8 cellular contexts compared by ENCODE assay signal in genomic region chr10:72260215-72260587, GRCh38. TPM values are rescaled to one million over a fixed set of nuclear protein-coding genes. Genes with fewer than 3 reads are reported as not detected.
A peak's percentile ranks its signal among the peaks of the same experiment; 100 is the strongest.
DNase-seq lines count a peak whose midpoint lies in the region; ATAC-seq and TF ChIP-seq lines count a peak whose summit lies in the region.

No MANE protein-coding gene starts in this region.

- peaks cover 3% of the 10 kb centered on the region for H3K36me3 Mint-ChIP-seq in activated B cell treated with CpG ODN at 0.5 μM for 24 hours (ENCODE audit: low read depth)

- POLR2A ChIA-PET in activated B cell treated with CpG ODN at 0.5 μM for 24 hours (lab: Charles Lee), result interaction anchor here (0.5 to 14.1 kb wide), 22 partner anchors 12 to 606 kb away, joined by 3 to 380 read pairs (median 6); partner anchors contain the start of genes ANAPC16, ASCC1, DDIT4 and SPOCK2

- in situ Hi-C loops in GM23248 (cut with MboI), result no loop called here

- H3K9ac ChIP-seq in GM23248 (peak overlapping the region; percentile 74; the same call in 1 of the 2 replicates), skeletal muscle tissue (ENCODE audit: low read depth in 1 of 3, low read length in 3 of 3) (peak overlapping the region; percentile 71 to 84 (median 74))

- no peak for DNase-seq in GM23248
- DNase-seq in activated B cell treated with CpG ODN at 0.5 μM for 24 hours, result no peak
- no peak for DNase-seq in right atrium auricular region (ENCODE audit: low spot score)
- DNase-seq in NK-92 treated with Interleukin-12 subunit alpha and Interleukin-12 subunit beta, amount 100 ng/mL, for 24 hours (lab: John Stamatoyannopoulos, UW), result no peak
- DNase-seq in mesenteric fat pad (ENCODE audit: low spot score), result no peak
- DNase-seq in SW 1271 (lab: John Stamatoyannopoulos, UW), result no peak
- DNase-seq in foreskin melanocyte, result no peak

- TF ChIP-seq CTCF in activated B cell treated with CpG ODN at 0.5 μM for 24 hours (IDR thresholded peaks at IDR 0.05) (no peak), right atrium auricular region (IDR thresholded peaks at IDR 0.05) (no peak)

- ATAC-seq in activated B cell treated with CpG ODN at 0.5 μM for 24 hours (ENCODE audit: low read depth), result no peak

- H3K9me3 ChIP-seq in GM23248 (ENCODE audit: low read depth), result no peaks in the 10 kb centered on the region
- no peaks in the 10 kb centered on the region for H3K9me3 ChIP-seq in right atrium auricular region
- no peaks in the 10 kb centered on the region for H3K9me3 ChIP-seq in skeletal muscle tissue (ENCODE audit: control insufficient read depth in 3 of 3, low read length in 3 of 3)

- no peaks in the 10 kb centered on the region for H3K79me2 ChIP-seq in GM23248 (ENCODE audit: insufficient read depth)

- H3K4me1 Mint-ChIP-seq in activated B cell treated with CpG ODN at 0.5 μM for 24 hours, result peaks cover 62% of the 10 kb centered on the region

- 50 to 77% methylated on average over 5 of the region's 5 CpGs for WGBS in GM23248 (ENCODE audit: low coverage in 1 of 2, low lambda C conversion rate in 2 of 2, missing lambda C conversion rate in 2 of 2), 2 experiments

- peak overlapping the region; percentile 96 for H3K27ac Mint-ChIP-seq in activated B cell treated with CpG ODN at 0.5 μM for 24 hours

- H3K27ac ChIP-seq in GM23248 (peak overlapping the region; percentile 50), right atrium auricular region (peak overlapping the region; percentile 91 to 96), skeletal muscle tissue (ENCODE audit: low read depth, low read length) (peak overlapping the region; percentile 93)

- 0 out of 2 replicates have a peak, but pooled peaks cover 4% of the 10 kb centered on the region for H3F3A ChIP-seq in GM23248 (ENCODE audit: insufficient read depth)

- CTCF ChIA-PET in activated B cell treated with CpG ODN at 0.5 μM for 24 hours (lab: Charles Lee), result interaction anchor here (0.9 to 2.4 kb wide), 9 partner anchors 14 to 364 kb away, joined by 3 to 21 read pairs (median 4); partner anchors contain the start of gene DDIT4

- H3K27me3 Mint-ChIP-seq in activated B cell treated with CpG ODN at 0.5 μM for 24 hours, result no peaks in the 10 kb centered on the region

- H3K9me2 ChIP-seq in GM23248 (ENCODE audit: insufficient read depth), result no peaks in the 10 kb centered on the region

- peak overlapping the region; percentile 93 for H3K4me2 ChIP-seq in GM23248 (ENCODE audit: unreplicated experiment)

- H3K9me3 Mint-ChIP-seq in activated B cell treated with CpG ODN at 0.5 μM for 24 hours, result no peaks in the 10 kb centered on the region

- H3K4me3 ChIP-seq in GM23248, result no peak overlapping the region
- peak overlapping the region in 1 of 2 donors; percentile 51 for H3K4me3 ChIP-seq in right atrium auricular region
- peak overlapping the region; percentile 54 to 86 (median 73) for H3K4me3 ChIP-seq in skeletal muscle tissue (ENCODE audit: low read length in 3 of 3)

- H3K27me3 ChIP-seq in GM23248 (replicated peaks; ENCODE audit: insufficient read depth), result no peaks in the 10 kb centered on the region
- H3K27me3 ChIP-seq in right atrium auricular region, result no peaks in the 10 kb centered on the region
- no peaks in the 10 kb centered on the region for H3K27me3 ChIP-seq in skeletal muscle tissue (ENCODE audit: control insufficient read depth in 3 of 3, insufficient read depth in 3 of 3, low read length in 3 of 3)

- intact Hi-C loops in activated B cell treated with CpG ODN at 0.5 μM for 24 hours (cut with micrococcal nuclease), result no loop called here

- peak overlapping the region; percentile 90 for H2AFZ ChIP-seq in GM23248

- H3K4me3 Mint-ChIP-seq in activated B cell treated with CpG ODN at 0.5 μM for 24 hours, result peak overlapping the region; percentile 91

- H3K4me1 ChIP-seq in GM23248 (ENCODE audit: insufficient read depth) (peaks cover 28% of the 10 kb centered on the region), right atrium auricular region (peaks cover 5 to 73% of the 10 kb centered on the region in 2 donors), skeletal muscle tissue (ENCODE audit: control insufficient read depth in 3 of 3, insufficient read depth in 3 of 3, low read length in 3 of 3) (peaks cover 46 to 54% (median 52%) of the 10 kb centered on the region in 3 donors)

- no peaks in the 10 kb centered on the region for H4K20me1 ChIP-seq in GM23248 (ENCODE audit: insufficient read depth)

- H3K36me3 ChIP-seq in GM23248 (ENCODE audit: low read depth) (no peaks in the 10 kb centered on the region), right atrium auricular region (no peaks in the 10 kb centered on the region), skeletal muscle tissue (ENCODE audit: control insufficient read depth in 3 of 3, insufficient read depth in 3 of 3, low read length in 3 of 3) (no peaks in the 10 kb centered on the region)

RNA-seq across cellular contexts. Expression of gene DDIT4, which starts 13.5 kb away (rescaled TPM):
- 188 and 199 TPM in 2 replicates for total RNA-seq in GM23248 (2014; rRNA removed; shearing (Covaris generic))
- polyA plus RNA-seq in GM23248 (2016; fragmentation: Nextera tagmentation; extraction: Ambion mirVana), result 144 and 155 TPM in 2 replicates
- total RNA-seq in activated B cell treated with CpG ODN at 0.5 μM for 24 hours (175 and 180 TPM in 2 replicates), right atrium auricular region (100 to 1,000 TPM; 100 to 136 TPM), skeletal muscle tissue (87.2 TPM), mesenteric fat pad (236 TPM)

RNA-seq across cellular contexts. Expression of gene ASCC1, which starts 44.1 kb away (rescaled TPM):
- 21.5 and 25.2 TPM in 2 replicates for total RNA-seq in GM23248 (2014; rRNA removed; shearing (Covaris generic))
- polyA plus RNA-seq in GM23248 (2016; fragmentation: Nextera tagmentation; extraction: Ambion mirVana), result 26.6 and 30.0 TPM in 2 replicates
- 42.6 and 42.9 TPM in 2 replicates for total RNA-seq in activated B cell treated with CpG ODN at 0.5 μM for 24 hours
- total RNA-seq in right atrium auricular region, result 10 to 100 TPM; 27.2 to 37.0 TPM
- total RNA-seq in skeletal muscle tissue, result 21.4 TPM
- total RNA-seq in mesenteric fat pad, result 29.2 TPM

RNA-seq across cellular contexts. Expression of gene ANAPC16, which starts 44.4 kb away (rescaled TPM):
- total RNA-seq in GM23248 (2014; rRNA removed; shearing (Covaris generic)), result 61.1 and 69.6 TPM in 2 replicates
- polyA plus RNA-seq in GM23248 (2016; fragmentation: Nextera tagmentation; extraction: Ambion mirVana), result 97.9 and 101 TPM in 2 replicates
- 128 and 137 TPM in 2 replicates for total RNA-seq in activated B cell treated with CpG ODN at 0.5 μM for 24 hours
- 100 to 1,000 TPM; 139 to 163 TPM for total RNA-seq in right atrium auricular region
- 58.5 TPM for total RNA-seq in skeletal muscle tissue
- 80.9 TPM for total RNA-seq in mesenteric fat pad
